In the genomic region with DNA sequence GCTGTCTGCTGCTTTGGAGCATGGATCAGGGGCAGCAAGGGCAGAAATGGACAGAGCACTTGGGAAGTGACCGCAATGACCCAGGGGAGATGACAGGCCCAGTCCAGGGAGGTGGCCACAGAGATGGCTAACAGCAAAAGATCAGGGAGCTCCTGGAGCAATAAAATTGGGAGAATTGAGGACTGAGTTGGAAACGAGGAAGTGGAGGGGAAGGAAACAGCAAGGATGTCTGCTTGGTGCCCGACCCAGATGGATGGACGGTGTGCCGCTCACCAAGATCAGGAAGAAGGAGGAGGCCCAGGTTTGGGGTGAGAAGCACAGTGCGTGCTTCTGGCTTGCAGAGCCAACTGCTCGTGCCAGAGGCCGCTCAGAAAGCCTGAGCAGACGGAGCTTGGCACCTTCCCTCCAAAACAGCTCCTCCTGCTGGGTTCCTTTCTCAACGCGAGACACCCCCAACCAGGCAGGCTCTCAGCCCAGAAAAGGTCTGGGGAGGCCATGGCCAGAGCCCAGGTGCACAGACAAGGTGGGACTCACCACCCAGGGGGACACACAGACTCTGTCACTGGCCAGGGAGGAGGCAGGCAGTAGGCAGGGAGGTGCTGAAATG, we compare ENCODE assay signal across 10 cellular contexts. TPM values are rescaled to one million over a fixed set of nuclear protein-coding genes. Genes with fewer than 3 reads are reported as not detected.
DNase-seq lines count a peak whose midpoint lies in the region; ATAC-seq and TF ChIP-seq lines count a peak whose summit lies in the region.
"Had no signal": no experiment of that assay in that cellular context is flagged by ENCODE, and none has a peak within 500 bp of the region (broad histone marks: within the 10 kb centered on the region; RNA-seq: fewer than 3 reads in every experiment).

No MANE protein-coding gene starts in this region.

- no peaks in the 10 kb centered on the region for H3K9me2 ChIP-seq in PC-3 (replicated peaks; ENCODE audit: low read length)

- H3K4me3 Mint-ChIP-seq in activated T-cell treated with anti-CD3 and anti-CD28 coated beads, Interleukin-2, amount 50 U/mL, for 72 hours = no peak overlapping the region

- intact Hi-C loops in PC-3 (cut with micrococcal nuclease) (no loop called here), esophagus squamous epithelium (cut with DNase I) (no loop called here), sigmoid colon (cut with DNase I) (no loop called here)

- no peak overlapping the region for H2AFZ ChIP-seq in PC-3 (ENCODE audit: low read length)

- H3K27me3 ChIP-seq in PC-3 (ENCODE audit: low read length) = no peaks in the 10 kb centered on the region
- peaks cover 0 to 4% (median 0%) of the 10 kb centered on the region in 4 donors for H3K27me3 ChIP-seq in esophagus squamous epithelium
- no peaks in the 10 kb centered on the region for H3K27me3 ChIP-seq in sigmoid colon

- H3K4me1 ChIP-seq in PC-3 (ENCODE audit: insufficient read depth, low read length) (peaks cover 8% of the 10 kb centered on the region), esophagus squamous epithelium (peaks cover 0 to 65% (median 19%) of the 10 kb centered on the region in 3 donors), sigmoid colon (peaks cover 0 to 7% (median 0%) of the 10 kb centered on the region in 4 donors)

- H3K9ac ChIP-seq in PC-3 (ENCODE audit: low read length) = no peak overlapping the region

- H3K9me3 ChIP-seq in PC-3 (ENCODE audit: low read length) (no peaks in the 10 kb centered on the region), esophagus squamous epithelium (no peaks in the 10 kb centered on the region), sigmoid colon (no peaks in the 10 kb centered on the region)

- POLR2A ChIA-PET in PC-3 (lab: Charles Lee; ENCODE audit: unreplicated experiment) = no interaction called here

- no peak for TF ChIP-seq EP300 in sigmoid colon (IDR thresholded peaks at IDR 0.05)

- no peaks in the 10 kb centered on the region for H4K20me1 ChIP-seq in PC-3 (ENCODE audit: low read length)

- H3K4me1 Mint-ChIP-seq in activated T-cell treated with anti-CD3 and anti-CD28 coated beads, Interleukin-2, amount 50 U/mL, for 72 hours (ENCODE audit: low read depth) = peaks cover 27% of the 10 kb centered on the region

- H3K27ac ChIP-seq in PC-3 (ENCODE audit: low read length) (no peak overlapping the region), esophagus squamous epithelium (peak overlapping the region in 2 of 4 donors; percentile 18 to 31), sigmoid colon (no peak overlapping the region)
- H3K27ac ChIP-seq: skin epidermis had no signal

- no peak for TF ChIP-seq POLR2A in esophagus squamous epithelium (IDR thresholded peaks at IDR 0.05)
- no peak for TF ChIP-seq POLR2A in sigmoid colon (IDR thresholded peaks at IDR 0.05)

- H3K79me2 ChIP-seq in PC-3 (ENCODE audit: low read length) = no peaks in the 10 kb centered on the region

- H3K4me3 ChIP-seq in PC-3 (ENCODE audit: low read length) (no peak overlapping the region), esophagus squamous epithelium (no peak overlapping the region), sigmoid colon (no peak overlapping the region)
- H3K4me3 ChIP-seq: skin epidermis had no signal

- BruUV-seq in PC-3 (replicated peaks; lab: Mats Ljungman, UMichigan) = no TSS peak

- no peaks in the 10 kb centered on the region for H3K9me3 Mint-ChIP-seq in activated T-cell treated with anti-CD3 and anti-CD28 coated beads, Interleukin-2, amount 50 U/mL, for 72 hours

- H3K4me2 ChIP-seq in PC-3 (ENCODE audit: low read length) = no peak overlapping the region

- H3K27me3 Mint-ChIP-seq in activated T-cell treated with anti-CD3 and anti-CD28 coated beads, Interleukin-2, amount 50 U/mL, for 72 hours (ENCODE audit: low read depth) = no peaks in the 10 kb centered on the region

- peak; percentile 43 for TF ChIP-seq CTCF in PC-3 (conservative IDR thresholded peaks at IDR 0.05; ENCODE audit: low read depth, low read length)
- TF ChIP-seq CTCF in esophagus squamous epithelium (IDR thresholded peaks at IDR 0.05) = peak in 5 of 6 experiments; percentile 26 to 48 (median 37)
- peak in 3 of 4 experiments; percentile 11 to 28 (median 18) for TF ChIP-seq CTCF in sigmoid colon (IDR thresholded peaks at IDR 0.05)

- no peaks in the 10 kb centered on the region for H3K36me3 Mint-ChIP-seq in activated T-cell treated with anti-CD3 and anti-CD28 coated beads, Interleukin-2, amount 50 U/mL, for 72 hours (ENCODE audit: insufficient read depth in 2 of 2)

- 20 to 21% methylated on average over 9 to 10 of the region's 11 CpGs for WGBS in esophagus squamous epithelium, 2 donors
- 27 to 34% methylated on average over 11 of the region's 11 CpGs for WGBS in sigmoid colon, 2 donors

- H3K36me3 ChIP-seq in PC-3 (ENCODE audit: low read depth, low read length) = no peaks in the 10 kb centered on the region
- H3K36me3 ChIP-seq in esophagus squamous epithelium = no peaks in the 10 kb centered on the region
- H3K36me3 ChIP-seq in sigmoid colon = no peaks in the 10 kb centered on the region

- CTCF ChIA-PET in PC-3 (lab: Charles Lee) = interaction anchor here (0.6 to 1.2 kb wide), 3 partner anchors 12 to 55 kb away, joined by 3 to 4 read pairs (median 3); no protein-coding TSS in a partner anchor

- H3F3A ChIP-seq in PC-3 (ENCODE audit: low read length, unreplicated experiment) = no peaks in the 10 kb centered on the region

- ATAC-seq in activated T-cell treated with anti-CD3 and anti-CD28 coated beads, Interleukin-2, amount 50 U/mL, for 72 hours (replicated peaks in 1 of 2) = peak in 1 of 2 donors; percentile 48
- ATAC-seq in PC-3 (peak; percentile 35; the same call in 1 of the 2 replicates), HG03342 (IDR thresholded peaks at IDR 0.05; ENCODE audit: unreplicated experiment) (no peak), GM21825 (IDR thresholded peaks at IDR 0.05; ENCODE audit: unreplicated experiment) (no peak)

- DNase-seq in activated T-cell treated with anti-CD3 and anti-CD28 coated beads, Interleukin-2, amount 50 U/mL, for 72 hours = peak; percentile 27 to 37
- DNase-seq in activated T-cell treated with anti-CD3 and anti-CD28 coated beads for 4 hours = no peak
- peak; percentile 33 for DNase-seq in PC-3
- no peak for DNase-seq in esophagus squamous epithelium (lab: John Stamatoyannopoulos, UW)
- DNase-seq in sigmoid colon = no peak
- no peak for DNase-seq in retina

- H3K27ac Mint-ChIP-seq in activated T-cell treated with anti-CD3 and anti-CD28 coated beads, Interleukin-2, amount 50 U/mL, for 72 hours = no peak overlapping the region

RNA-seq across cellular contexts. Expression of a gene that starts 1.7 kb away (rescaled TPM):
- total RNA-seq in activated T-cell treated with anti-CD3 and anti-CD28 coated beads, Interleukin-2, amount 50 U/mL, for 72 hours = under 1 TPM; 0.19 to 0.21 TPM
- total RNA-seq in PC-3 (2014; rRNA removed) (0.07 and 0.12 TPM in 2 replicates), esophagus squamous epithelium (under 1 TPM; 0.15 to 0.47 (median 0.25) TPM), sigmoid colon (not detected)
- polyA plus RNA-seq in sigmoid colon = under 1 TPM in 1 of 3 donors, not detected in 2; 0.04 TPM
- total RNA-seq: LHCN-M2 had no signal

RNA-seq across cellular contexts. Expression of a gene that starts 17.9 kb away (rescaled TPM):
- total RNA-seq in activated T-cell treated with anti-CD3 and anti-CD28 coated beads, Interleukin-2, amount 50 U/mL, for 72 hours = not detected
- total RNA-seq in PC-3 (2014; rRNA removed) = not detected in 2 replicates
- total RNA-seq in esophagus squamous epithelium = 1 to 10 TPM in 1 of 4 donors, not detected in 3; 2.0 TPM
- not detected for total RNA-seq in sigmoid colon
- not detected for polyA plus RNA-seq in sigmoid colon
- total RNA-seq: LHCN-M2 had no signal

RNA-seq across cellular contexts. Expression of a gene that starts 24.8 kb away (rescaled TPM):
- total RNA-seq in activated T-cell treated with anti-CD3 and anti-CD28 coated beads, Interleukin-2, amount 50 U/mL, for 72 hours = 10 to 100 TPM; 41.3 to 50.8 TPM
- 32.3 TPM in 2 replicates for total RNA-seq in PC-3 (2014; rRNA removed)
- 10 to 100 TPM; 32.7 to 37.8 (median 34.8) TPM for total RNA-seq in esophagus squamous epithelium
- total RNA-seq in sigmoid colon = 10 to 100 TPM in 3 of 4 donors, 1 to 10 TPM in 1; 9.6 to 26.6 (median 16.7) TPM
- polyA plus RNA-seq in sigmoid colon = 10 to 100 TPM; 12.7 to 21.0 (median 16.2) TPM

RNA-seq across cellular contexts. Expression of a gene that starts 26.8 kb away (rescaled TPM):
- total RNA-seq in activated T-cell treated with anti-CD3 and anti-CD28 coated beads, Interleukin-2, amount 50 U/mL, for 72 hours = 1 to 10 TPM; 6.5 to 6.7 TPM
- 31.0 and 36.8 TPM in 2 replicates for total RNA-seq in PC-3 (2014; rRNA removed)
- 10 to 100 TPM; 10.7 to 25.4 (median 19.6) TPM for total RNA-seq in esophagus squamous epithelium
- total RNA-seq in sigmoid colon = under 1 TPM in 3 of 4 donors, not detected in 1; 0.36 to 0.83 (median 0.81) TPM
- 10 to 100 TPM in 1 of 3 donors, 1 to 10 TPM in 2; 3.6 to 14.0 (median 8.1) TPM for polyA plus RNA-seq in sigmoid colon

RNA-seq across cellular contexts. Expression of a gene that starts 31.1 kb away (rescaled TPM):
- 100 to 1,000 TPM; 115 to 124 TPM for total RNA-seq in activated T-cell treated with anti-CD3 and anti-CD28 coated beads, Interleukin-2, amount 50 U/mL, for 72 hours
- 310 and 369 TPM in 2 replicates for total RNA-seq in PC-3 (2014; rRNA removed)
- total RNA-seq in esophagus squamous epithelium = 100 to 1,000 TPM; 225 to 384 (median 257) TPM
- 100 to 1,000 TPM in 2 of 4 donors, 10 to 100 TPM in 2; 87.5 to 169 (median 98.2) TPM for total RNA-seq in sigmoid colon
- 100 to 1,000 TPM in 2 of 3 donors, 10 to 100 TPM in 1; 62.5 to 244 (median 115) TPM for polyA plus RNA-seq in sigmoid colon

Comparison
In these comparisons a context has a peak if more than half of its experiments do, and no peak if none do; other contexts are left out.
1. DNase-seq: peak in activated T-cell treated with anti-CD3 and anti-CD28 coated beads, Interleukin-2, amount 50 U/mL, for 72 hours (2 of 2) and PC-3 (single experiment); none in activated T-cell treated with anti-CD3 and anti-CD28 coated beads for 4 hours (single experiment), esophagus squamous epithelium (single experiment), sigmoid colon (single experiment) and retina (single experiment).
2. Peak in every context shown above with its lines, with median percentiles within 50 percentile points of each other: CTCF ChIP-seq.